ENCODE assay signal across 25 cellular contexts in genomic region chr4:93416337-93417102, GRCh38.
A peak's percentile ranks its signal among the peaks of the same experiment; 100 is the strongest.
DNase-seq lines count a peak whose midpoint lies in the region; ATAC-seq and TF ChIP-seq lines count a peak whose summit lies in the region.
"Had no signal": no experiment of that assay in that cellular context is flagged by ENCODE, and none has a peak within 500 bp of the region (broad histone marks: within the 10 kb centered on the region; RNA-seq: fewer than 3 reads in every experiment).

No MANE protein-coding gene starts in this region.

- no peak for TF ChIP-seq CTCF in GM13976 (IDR thresholded peaks at IDR 0.05; ENCODE audit: borderline replicate concordance, control extremely low read depth, extremely low read depth, insufficient read depth, missing control alignments)

- no peaks in the 10 kb centered on the region for H3K27me3 ChIP-seq in adipocyte (replicated peaks; ENCODE audit: control insufficient read depth, insufficient read depth, low read length)
- H3K27me3 ChIP-seq: heart left ventricle, right atrium auricular region, spleen, transverse colon had no signal

- H3K9ac ChIP-seq in adipocyte (ENCODE audit: low read length): no peak overlapping the region
- H3K9ac ChIP-seq: KMS-11, parathyroid adenoma had no signal

- peak; percentile 4 for DNase-seq in A172 (ENCODE audit: low spot score)
- peak; percentile 20 for DNase-seq in NCI-H2171 (lab: John Stamatoyannopoulos, UW)
- peak; percentile 31 for DNase-seq in adipocyte (ENCODE audit: low read depth)
- DNase-seq in foreskin melanocyte: peak; percentile 22
- DNase-seq in GM13976 (ENCODE audit: low spot score): no peak
- no peak for DNase-seq in mesenteric fat pad (ENCODE audit: low spot score)
- no peak for DNase-seq in dedifferentiated amniotic fluid mesenchymal stem cell (ENCODE audit: extremely low spot score)
- DNase-seq: activated CD4-positive, alpha-beta T cell treated with anti-CD3 and anti-CD28 coated beads for 36 hours; activated effector memory CD4-positive, alpha-beta T cell treated with anti-CD3 and anti-CD28 coated beads, Interleukin-2, amount 50 U/mL, for 16 hours; activated naive CD8-positive, alpha-beta T cell treated with anti-CD3 and anti-CD28 coated beads for 36 hours; AML-193; CD4-positive, alpha-beta T cell; effector CD4-positive, alpha-beta T cell; H7; heart left ventricle; NCI-H1436 treated with DMSO at 0.1 percent for 48 hours; nephron progenitor cell; RPMI8226; spleen; transverse colon had no signal

- H3K4me1 ChIP-seq in adipocyte (ENCODE audit: control insufficient read depth, insufficient read depth, low read length): no peaks in the 10 kb centered on the region
- H3K4me1 ChIP-seq: A549, heart left ventricle, parathyroid adenoma, right atrium auricular region, spleen, transverse colon had no signal

- ATAC-seq in HG02840 (IDR thresholded peaks at IDR 0.05; ENCODE audit: low FRiP score, unreplicated experiment): no peak
- ATAC-seq: A549; activated CD4-positive, alpha-beta T cell treated with anti-CD3 and anti-CD28 coated beads for 36 hours; heart left ventricle had no signal

- no peaks in the 10 kb centered on the region for H3K9me3 ChIP-seq in adipocyte (ENCODE audit: control insufficient read depth, low read length)
- H3K9me3 ChIP-seq: A549, right atrium auricular region, spleen, transverse colon had no signal

- no peaks in the 10 kb centered on the region for H3K36me3 ChIP-seq in adipocyte (ENCODE audit: control insufficient read depth, insufficient read depth, low read length, severe bottlenecking)
- H3K36me3 ChIP-seq: heart left ventricle, right atrium auricular region, spleen, transverse colon had no signal

- no peak overlapping the region for H3K4me3 ChIP-seq in adipocyte (ENCODE audit: low read length)
- H3K4me3 ChIP-seq: A549, heart left ventricle, right atrium auricular region, spleen, transverse colon had no signal

- in situ Hi-C loops in GM13976 (cut with MboI; ENCODE audit: low sequenced_read_pairs, unreplicated experiment): no loop called here

Comparison
In these comparisons a context has a peak if more than half of its experiments do, and no peak if none do; other contexts are left out.
1. DNase-seq: peak in A172 (single experiment), NCI-H2171 (single experiment), adipocyte (single experiment) and foreskin melanocyte (single experiment); none in GM13976 (single experiment), mesenteric fat pad (single experiment) and dedifferentiated amniotic fluid mesenchymal stem cell (single experiment).